23 cellular contexts compared by ENCODE assay signal in genomic region chr20:4220756-4221155, GRCh38. TPM values are rescaled to one million over a fixed set of nuclear protein-coding genes. Genes with fewer than 3 reads are reported as not detected.
DNase-seq lines count a peak whose midpoint lies in the region; ATAC-seq and TF ChIP-seq lines count a peak whose summit lies in the region.
"Had no signal": no experiment of that assay in that cellular context is flagged by ENCODE, and none has a peak within 500 bp of the region (broad histone marks: within the 10 kb centered on the region; RNA-seq: fewer than 3 reads in every experiment).

No MANE protein-coding gene starts in this region.

- POLR2A ChIA-PET in A673 (lab: Charles Lee; ENCODE audit: low non-redundant PET) = no interaction called here
- POLR2A ChIA-PET in naive thymus-derived CD8-positive, alpha-beta T cell (lab: Charles Lee) = no interaction called here

- H3K36me3 ChIP-seq in A673 (ENCODE audit: insufficient read depth, low read length, poor library complexity, severe bottlenecking) (peaks cover 42% of the 10 kb centered on the region), ES-I3 (ENCODE audit: insufficient read depth, low read length) (no peaks in the 10 kb centered on the region), osteoblast (ENCODE audit: insufficient read depth, low read length) (no peaks in the 10 kb centered on the region)
- H3K36me3 ChIP-seq: colonic mucosa, gastrocnemius medialis, uterus had no signal

- H3K36me3 Mint-ChIP-seq in T-helper 17 cell (ENCODE audit: low read depth) = peaks cover 7% of the 10 kb centered on the region
- H3K36me3 Mint-ChIP-seq in naive thymus-derived CD8-positive, alpha-beta T cell = no peaks in the 10 kb centered on the region
- H3K36me3 Mint-ChIP-seq: CD4-positive, CD25-positive, alpha-beta regulatory T cell had no signal

- BruUV-seq in A673 (replicated peaks; lab: Mats Ljungman, UMichigan) = TSS peak; percentile 2

- H3K4me3 ChIP-seq in A673 (ENCODE audit: low read depth, low read length, poor library complexity, severe bottlenecking) = no peak overlapping the region
- no peak overlapping the region for H3K4me3 ChIP-seq in osteoblast (ENCODE audit: insufficient read depth, low read length)
- H3K4me3 ChIP-seq: body of pancreas had no signal

- peak overlapping the region; percentile 12 for H3K4me3 Mint-ChIP-seq in T-helper 17 cell
- H3K4me3 Mint-ChIP-seq in naive thymus-derived CD8-positive, alpha-beta T cell = peak overlapping the region in 7 of 10 donors; percentile 20 to 72 (median 52)

- H3K27me3 Mint-ChIP-seq in T-helper 17 cell = peaks cover 79% of the 10 kb centered on the region
- peaks cover 22 to 69% (median 47%) of the 10 kb centered on the region in 5 donors for H3K27me3 Mint-ChIP-seq in naive thymus-derived CD8-positive, alpha-beta T cell

- peaks cover 45% of the 10 kb centered on the region for H3K4me1 ChIP-seq in A673 (ENCODE audit: insufficient read depth, low read length, poor library complexity, severe bottlenecking)
- peaks cover 10% of the 10 kb centered on the region for H3K4me1 ChIP-seq in ES-I3 (ENCODE audit: insufficient read depth, low read length)
- peaks cover 32% of the 10 kb centered on the region for H3K4me1 ChIP-seq in osteoblast (ENCODE audit: insufficient read depth, low read length)
- H3K4me1 ChIP-seq: colonic mucosa, gastrocnemius medialis had no signal

- no peak overlapping the region for H3K4me2 ChIP-seq in osteoblast (ENCODE audit: insufficient read depth, low read length)

- TF ChIP-seq CTCF in A673 (conservative IDR thresholded peaks at IDR 0.05; ENCODE audit: low read depth, low read length) (no peak), osteoblast (IDR thresholded peaks at IDR 0.05; ENCODE audit: extremely low read depth, low read depth, low read length) (no peak)

- ATAC-seq in T-helper 17 cell (no peak), GM19463 (IDR thresholded peaks at IDR 0.05; ENCODE audit: unreplicated experiment) (no peak), HG03039 (IDR thresholded peaks at IDR 0.05; ENCODE audit: unreplicated experiment) (no peak)
- no peak for ATAC-seq in naive thymus-derived CD8-positive, alpha-beta T cell
- ATAC-seq: gastrocnemius medialis, PC-3 had no signal

- CTCF ChIA-PET in A673 (lab: Charles Lee) = no interaction called here

- no peak overlapping the region for H2AFZ ChIP-seq in osteoblast (ENCODE audit: low read length)

- no peak for DNase-seq in A673 (ENCODE audit: low spot score)
- DNase-seq in T-helper 17 cell = no peak
- DNase-seq in naive thymus-derived CD8-positive, alpha-beta T cell = no peak
- no peak for DNase-seq in midbrain (lab: John Stamatoyannopoulos, UW)
- no peak for DNase-seq in osteoblast (ENCODE audit: insufficient read length, low spot score, missing footprints)
- DNase-seq: effector memory CD8-positive, alpha-beta T cell; gastrocnemius medialis; kidney; NCI-H1092; NCI-H2227 treated with DMSO at 0.1 percent for 48 hours had no signal

- H3K79me2 ChIP-seq in osteoblast (ENCODE audit: insufficient read depth, low read length) = no peaks in the 10 kb centered on the region

- H3K27ac Mint-ChIP-seq in T-helper 17 cell = no peak overlapping the region
- no peak overlapping the region for H3K27ac Mint-ChIP-seq in naive thymus-derived CD8-positive, alpha-beta T cell
- H3K27ac Mint-ChIP-seq: activated CD4-positive, alpha-beta T cell treated with anti-CD3 and anti-CD28 coated beads for 36 hours; activated T-helper 1 cell treated with anti-CD3 and anti-CD28 coated beads, Interleukin-12 subunit alpha, Interleukin-12 subunit beta, Interleukin-2, Interleukin-4 antibody, amounts not matched to agents 30 ng/mL and 10 ng/mL and 1 ng/mL, durations not matched to agents 14 hours and 24 hours and 36 hours; CD4-positive, CD25-positive, alpha-beta regulatory T cell; effector memory CD8-positive, alpha-beta T cell had no signal

- H4K20me1 ChIP-seq in osteoblast (ENCODE audit: insufficient read depth, low read length) = no peaks in the 10 kb centered on the region

- H3K27ac ChIP-seq in A673 (ENCODE audit: low read depth, low read length, poor library complexity, severe bottlenecking) = no peak overlapping the region
- no peak overlapping the region for H3K27ac ChIP-seq in osteoblast (ENCODE audit: low read depth, low read length)
- H3K27ac ChIP-seq: body of pancreas, colonic mucosa, gastrocnemius medialis, uterus had no signal

- H3K4me1 Mint-ChIP-seq in T-helper 17 cell = peaks cover 8% of the 10 kb centered on the region
- H3K4me1 Mint-ChIP-seq in naive thymus-derived CD8-positive, alpha-beta T cell = peaks cover 4 to 15% (median 8%) of the 10 kb centered on the region in 4 donors

- H3K27me3 ChIP-seq in A673 (replicated peaks; ENCODE audit: insufficient read depth, low read depth, low read length, poor library complexity) (no peaks in the 10 kb centered on the region), osteoblast (ENCODE audit: insufficient read depth, low read length) (peaks cover 2% of the 10 kb centered on the region)
- H3K27me3 ChIP-seq: body of pancreas, uterus had no signal

- H3K9me3 Mint-ChIP-seq in naive thymus-derived CD8-positive, alpha-beta T cell = no peaks in the 10 kb centered on the region
- H3K9me3 Mint-ChIP-seq: activated T-helper 1 cell treated with anti-CD3 and anti-CD28 coated beads, Interleukin-12 subunit alpha, Interleukin-12 subunit beta, Interleukin-2, Interleukin-4 antibody, amounts not matched to agents 30 ng/mL and 10 ng/mL and 1 ng/mL, durations not matched to agents 14 hours and 24 hours and 36 hours; effector memory CD8-positive, alpha-beta T cell; HFFc6 had no signal

- intact Hi-C loops in A673 (cut with micrococcal nuclease; ENCODE audit: unreplicated experiment) = no loop called here

- H3K9ac ChIP-seq in ES-I3 (ENCODE audit: low read depth, low read length) = peak overlapping the region; percentile 47; the same call in 1 of the 2 replicates

- no peaks in the 10 kb centered on the region for H3K9me3 ChIP-seq in A673 (ENCODE audit: low read depth, low read length, poor library complexity, severe bottlenecking)
- no peaks in the 10 kb centered on the region for H3K9me3 ChIP-seq in ES-I3 (ENCODE audit: control insufficient read depth, insufficient read depth, low read length)
- H3K9me3 ChIP-seq in T-helper 17 cell (ENCODE audit: control insufficient read depth, low read length, poor library complexity, severe bottlenecking) = no peaks in the 10 kb centered on the region
- no peaks in the 10 kb centered on the region for H3K9me3 ChIP-seq in osteoblast (ENCODE audit: low read depth, low read length)
- H3K9me3 ChIP-seq: body of pancreas, colonic mucosa, gastrocnemius medialis, uterus had no signal

RNA-seq across cellular contexts. Expression of gene ADRA1D, which starts 28.3 kb away (rescaled TPM):
- total RNA-seq in A673 (2021) (78.8 and 85.7 TPM in 2 replicates), T-helper 17 cell (not detected), osteoblast (not detected in 2 replicates)
- not detected for total RNA-seq in naive thymus-derived CD8-positive, alpha-beta T cell
- polyA plus RNA-seq in naive thymus-derived CD8-positive, alpha-beta T cell = not detected
- total RNA-seq: activated CD4-positive, alpha-beta T cell treated with anti-CD3 and anti-CD28 coated beads for 36 hours; activated T-helper 1 cell treated with anti-CD3 and anti-CD28 coated beads, Interleukin-12 subunit alpha, Interleukin-12 subunit beta, Interleukin-2, Interleukin-4 antibody, amounts not matched to agents 30 ng/mL and 10 ng/mL and 1 ng/mL, durations not matched to agents 14 hours and 24 hours and 36 hours; body of pancreas; CD4-positive, CD25-positive, alpha-beta regulatory T cell; esophagus mucosa; lung microvascular endothelial cell had no signal
- polyA plus RNA-seq: CD4-positive, CD25-positive, alpha-beta regulatory T cell had no signal

Comparison
In these comparisons a context has a peak if more than half of its experiments do, and no peak if none do; other contexts are left out.
1. RNA of gene ADRA1D, which starts 28.3 kb away (total RNA-seq): 78.8 to 85.7 TPM in A673; not detected in T-helper 17 cell, not detected in naive thymus-derived CD8-positive, alpha-beta T cell and not detected in osteoblast; every median in the first group is over 10 times any median in the second.